1 cellular context compared by ENCODE assay signal in genomic region chr2:164841719-164842623, GRCh38.
TF ChIP-seq lines count a peak whose summit lies in the region.

A gene with protein sequence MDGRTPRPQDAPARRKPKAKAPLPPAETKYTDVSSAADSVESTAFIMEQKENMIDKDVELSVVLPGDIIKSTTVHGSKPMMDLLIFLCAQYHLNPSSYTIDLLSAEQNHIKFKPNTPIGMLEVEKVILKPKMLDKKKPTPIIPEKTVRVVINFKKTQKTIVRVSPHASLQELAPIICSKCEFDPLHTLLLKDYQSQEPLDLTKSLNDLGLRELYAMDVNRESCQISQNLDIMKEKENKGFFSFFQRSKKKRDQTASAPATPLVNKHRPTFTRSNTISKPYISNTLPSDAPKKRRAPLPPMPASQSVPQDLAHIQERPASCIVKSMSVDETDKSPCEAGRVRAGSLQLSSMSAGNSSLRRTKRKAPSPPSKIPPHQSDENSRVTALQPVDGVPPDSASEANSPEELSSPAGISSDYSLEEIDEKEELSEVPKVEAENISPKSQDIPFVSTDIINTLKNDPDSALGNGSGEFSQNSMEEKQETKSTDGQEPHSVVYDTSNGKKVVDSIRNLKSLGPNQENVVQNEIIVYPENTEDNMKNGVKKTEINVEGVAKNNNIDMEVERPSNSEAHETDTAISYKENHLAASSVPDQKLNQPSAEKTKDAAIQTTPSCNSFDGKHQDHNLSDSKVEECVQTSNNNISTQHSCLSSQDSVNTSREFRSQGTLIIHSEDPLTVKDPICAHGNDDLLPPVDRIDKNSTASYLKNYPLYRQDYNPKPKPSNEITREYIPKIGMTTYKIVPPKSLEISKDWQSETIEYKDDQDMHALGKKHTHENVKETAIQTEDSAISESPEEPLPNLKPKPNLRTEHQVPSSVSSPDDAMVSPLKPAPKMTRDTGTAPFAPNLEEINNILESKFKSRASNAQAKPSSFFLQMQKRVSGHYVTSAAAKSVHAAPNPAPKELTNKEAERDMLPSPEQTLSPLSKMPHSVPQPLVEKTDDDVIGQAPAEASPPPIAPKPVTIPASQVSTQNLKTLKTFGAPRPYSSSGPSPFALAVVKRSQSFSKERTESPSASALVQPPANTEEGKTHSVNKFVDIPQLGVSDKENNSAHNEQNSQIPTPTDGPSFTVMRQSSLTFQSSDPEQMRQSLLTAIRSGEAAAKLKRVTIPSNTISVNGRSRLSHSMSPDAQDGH (minus strand): TSS chr2:164841823. CDS start chr2:164841196, 627 bp downstream.

TF ChIP-seq in HepG2, 621 proteins besides CTCF, POLR2A, EP300 and RAD21 (continued from another document and continues in another):
- TF ChIP-seq ZBTB39 (CRISPR knock-in tag; IDR thresholded peaks at IDR 0.05), result no peak
- TF ChIP-seq ARID5B (CRISPR knock-in tag; IDR thresholded peaks at IDR 0.05), result peak; percentile 84
- peak; percentile 72; the same call in 1 of the 2 replicates for TF ChIP-seq ZNF564 (CRISPR knock-in tag; IDR thresholded peaks at IDR 0.05)
- peak; percentile 95 for TF ChIP-seq KDM2A (CRISPR knock-in tag; IDR thresholded peaks at IDR 0.05; ENCODE audit: borderline replicate concordance, low read depth)
- no peak for TF ChIP-seq ZNF253 (CRISPR knock-in tag; IDR thresholded peaks at IDR 0.05; ENCODE audit: borderline replicate concordance)
- peak; percentile 30; the same call in 1 of the 2 replicates for TF ChIP-seq STAT6 (CRISPR knock-in tag; IDR thresholded peaks at IDR 0.05; ENCODE audit: borderline replicate concordance)
- peak; percentile 8; the same call in 1 of the 2 replicates for TF ChIP-seq ZSCAN12 (CRISPR knock-in tag; IDR thresholded peaks at IDR 0.05)
- TF ChIP-seq FOXA1 (IDR thresholded peaks at IDR 0.05), result no peak
- 0 out of 2 replicates have a peak, but pooled peaks have one; percentile 25 for TF ChIP-seq FOXA1 (CRISPR knock-in tag; IDR thresholded peaks at IDR 0.05)
- peak; percentile 95; the same call in 1 of the 2 replicates for TF ChIP-seq PAX8 (CRISPR knock-in tag; IDR thresholded peaks at IDR 0.05; ENCODE audit: borderline replicate concordance)
- TF ChIP-seq, protein P1, sequence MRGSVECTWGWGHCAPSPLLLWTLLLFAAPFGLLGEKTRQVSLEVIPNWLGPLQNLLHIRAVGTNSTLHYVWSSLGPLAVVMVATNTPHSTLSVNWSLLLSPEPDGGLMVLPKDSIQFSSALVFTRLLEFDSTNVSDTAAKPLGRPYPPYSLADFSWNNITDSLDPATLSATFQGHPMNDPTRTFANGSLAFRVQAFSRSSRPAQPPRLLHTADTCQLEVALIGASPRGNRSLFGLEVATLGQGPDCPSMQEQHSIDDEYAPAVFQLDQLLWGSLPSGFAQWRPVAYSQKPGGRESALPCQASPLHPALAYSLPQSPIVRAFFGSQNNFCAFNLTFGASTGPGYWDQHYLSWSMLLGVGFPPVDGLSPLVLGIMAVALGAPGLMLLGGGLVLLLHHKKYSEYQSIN (CRISPR knock-in tag; IDR thresholded peaks at IDR 0.05; ENCODE audit: borderline replicate concordance), result no peak
- TF ChIP-seq ZNF230 (CRISPR knock-in tag; IDR thresholded peaks at IDR 0.05), result peak; percentile 94
- peak; percentile 77; the same call in 1 of the 2 replicates for TF ChIP-seq HOXA5 (CRISPR knock-in tag; IDR thresholded peaks at IDR 0.05)
- no peak for TF ChIP-seq BHLHE40 (IDR thresholded peaks at IDR 0.05; ENCODE audit: low read length)
- no peak for TF ChIP-seq ZNF652 (CRISPR knock-in tag; IDR thresholded peaks at IDR 0.05; ENCODE audit: borderline replicate concordance, low read depth)
- 0 out of 2 replicates have a peak, but pooled peaks have one; percentile 18 for TF ChIP-seq NCOR1 (IDR thresholded peaks at IDR 0.05; ENCODE audit: borderline replicate concordance, low read length)
- 0 out of 2 replicates have a peak, but pooled peaks have one; percentile 54 for TF ChIP-seq TOPORS (CRISPR knock-in tag; IDR thresholded peaks at IDR 0.05)
- TF ChIP-seq NFKBIZ (CRISPR knock-in tag; IDR thresholded peaks at IDR 0.05), result 0 out of 2 replicates have a peak, but pooled peaks have one; percentile 68
- TF ChIP-seq FOSL1 (CRISPR knock-in tag; IDR thresholded peaks at IDR 0.05; ENCODE audit: borderline replicate concordance), result 0 out of 2 replicates have a peak, but pooled peaks have one; percentile 17
- 0 out of 2 replicates have a peak, but pooled peaks have one; percentile 67 for TF ChIP-seq KLF11 (CRISPR knock-in tag; IDR thresholded peaks at IDR 0.05)
- TF ChIP-seq PHF20 (CRISPR knock-in tag; IDR thresholded peaks at IDR 0.05), result no peak; the same call in 1 of the 2 replicates
- TF ChIP-seq SMAD3 (CRISPR knock-in tag; IDR thresholded peaks at IDR 0.05), result peak; percentile 84; the same call in 1 of the 2 replicates
- no peak for TF ChIP-seq NFE2 (CRISPR knock-in tag; IDR thresholded peaks at IDR 0.05)
- TF ChIP-seq ZNF691 (CRISPR knock-in tag; IDR thresholded peaks at IDR 0.05; ENCODE audit: borderline replicate concordance, low read depth), result peak; percentile 87
- TF ChIP-seq, protein P2, sequence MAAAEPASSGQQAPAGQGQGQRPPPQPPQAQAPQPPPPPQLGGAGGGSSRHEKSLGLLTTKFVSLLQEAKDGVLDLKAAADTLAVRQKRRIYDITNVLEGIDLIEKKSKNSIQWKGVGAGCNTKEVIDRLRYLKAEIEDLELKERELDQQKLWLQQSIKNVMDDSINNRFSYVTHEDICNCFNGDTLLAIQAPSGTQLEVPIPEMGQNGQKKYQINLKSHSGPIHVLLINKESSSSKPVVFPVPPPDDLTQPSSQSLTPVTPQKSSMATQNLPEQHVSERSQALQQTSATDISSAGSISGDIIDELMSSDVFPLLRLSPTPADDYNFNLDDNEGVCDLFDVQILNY (CRISPR knock-in tag; conservative IDR thresholded peaks at IDR 0.05), result no peak
- no peak for TF ChIP-seq PHB2 (IDR thresholded peaks at IDR 0.05; ENCODE audit: partially characterized antibody)
- no peak for TF ChIP-seq REL (CRISPR knock-in tag; conservative IDR thresholded peaks at IDR 0.05)
- no peak for TF ChIP-seq ARNT2 (CRISPR knock-in tag; IDR thresholded peaks at IDR 0.05; ENCODE audit: low read depth)
- TF ChIP-seq, protein P3, sequence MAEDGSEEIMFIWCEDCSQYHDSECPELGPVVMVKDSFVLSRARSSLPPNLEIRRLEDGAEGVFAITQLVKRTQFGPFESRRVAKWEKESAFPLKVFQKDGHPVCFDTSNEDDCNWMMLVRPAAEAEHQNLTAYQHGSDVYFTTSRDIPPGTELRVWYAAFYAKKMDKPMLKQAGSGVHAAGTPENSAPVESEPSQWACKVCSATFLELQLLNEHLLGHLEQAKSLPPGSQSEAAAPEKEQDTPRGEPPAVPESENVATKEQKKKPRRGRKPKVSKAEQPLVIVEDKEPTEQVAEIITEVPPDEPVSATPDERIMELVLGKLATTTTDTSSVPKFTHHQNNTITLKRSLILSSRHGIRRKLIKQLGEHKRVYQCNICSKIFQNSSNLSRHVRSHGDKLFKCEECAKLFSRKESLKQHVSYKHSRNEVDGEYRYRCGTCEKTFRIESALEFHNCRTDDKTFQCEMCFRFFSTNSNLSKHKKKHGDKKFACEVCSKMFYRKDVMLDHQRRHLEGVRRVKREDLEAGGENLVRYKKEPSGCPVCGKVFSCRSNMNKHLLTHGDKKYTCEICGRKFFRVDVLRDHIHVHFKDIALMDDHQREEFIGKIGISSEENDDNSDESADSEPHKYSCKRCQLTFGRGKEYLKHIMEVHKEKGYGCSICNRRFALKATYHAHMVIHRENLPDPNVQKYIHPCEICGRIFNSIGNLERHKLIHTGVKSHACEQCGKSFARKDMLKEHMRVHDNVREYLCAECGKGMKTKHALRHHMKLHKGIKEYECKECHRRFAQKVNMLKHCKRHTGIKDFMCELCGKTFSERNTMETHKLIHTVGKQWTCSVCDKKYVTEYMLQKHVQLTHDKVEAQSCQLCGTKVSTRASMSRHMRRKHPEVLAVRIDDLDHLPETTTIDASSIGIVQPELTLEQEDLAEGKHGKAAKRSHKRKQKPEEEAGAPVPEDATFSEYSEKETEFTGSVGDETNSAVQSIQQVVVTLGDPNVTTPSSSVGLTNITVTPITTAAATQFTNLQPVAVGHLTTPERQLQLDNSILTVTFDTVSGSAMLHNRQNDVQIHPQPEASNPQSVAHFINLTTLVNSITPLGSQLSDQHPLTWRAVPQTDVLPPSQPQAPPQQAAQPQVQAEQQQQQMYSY (CRISPR knock-in tag; IDR thresholded peaks at IDR 0.05), result peak; percentile 72; the same call in 1 of the 2 replicates
- TF ChIP-seq ZNF121 (CRISPR knock-in tag; IDR thresholded peaks at IDR 0.05), result peak; percentile 56
- TF ChIP-seq ZNF570 (CRISPR knock-in tag; IDR thresholded peaks at IDR 0.05; ENCODE audit: borderline replicate concordance), result peak; percentile 68; the same call in 1 of the 2 replicates
- TF ChIP-seq TBX3 (IDR thresholded peaks at IDR 0.05; ENCODE audit: borderline replicate concordance), result no peak; the same call in 1 of the 2 replicates
- peak; percentile 76; the same call in 1 of the 2 replicates for TF ChIP-seq MEIS1 (CRISPR knock-in tag; IDR thresholded peaks at IDR 0.05; ENCODE audit: borderline replicate concordance)
- TF ChIP-seq ZNF878 (CRISPR knock-in tag; IDR thresholded peaks at IDR 0.05), result 0 out of 2 replicates have a peak, but pooled peaks have one; percentile 47
- no peak for TF ChIP-seq TSC22D2 (CRISPR knock-in tag; IDR thresholded peaks at IDR 0.05; ENCODE audit: borderline replicate concordance)
- TF ChIP-seq POLR2G (IDR thresholded peaks at IDR 0.05; ENCODE audit: low read depth, low read length), result peak; percentile 77
